ENCODE assay signal across 1 cellular context in genomic region chr5:119070828-119071572, GRCh38.
TF ChIP-seq lines count a peak whose summit lies in the region.

TSS of gene DMXL1 (plus strand) at chr5:119071087. CDS start at chr5:119071570, 483 bp downstream.

TF ChIP-seq in HepG2, 621 proteins besides CTCF, POLR2A, EP300 and RAD21 (continued from another document and continues in another):
- TF ChIP-seq ZBTB4 (CRISPR knock-in tag; IDR thresholded peaks at IDR 0.05; ENCODE audit: borderline replicate concordance) (0 out of 2 replicates have a peak, but pooled peaks have one; percentile 19), THYN1 (CRISPR knock-in tag; IDR thresholded peaks at IDR 0.05; ENCODE audit: borderline replicate concordance, low read depth) (no peak), ZNF205 (CRISPR knock-in tag; IDR thresholded peaks at IDR 0.05) (no peak; the same call in 1 of the 2 replicates), MYNN (CRISPR knock-in tag; IDR thresholded peaks at IDR 0.05; ENCODE audit: low read depth) (no peak), HBP1 (CRISPR knock-in tag; IDR thresholded peaks at IDR 0.05; ENCODE audit: low read depth) (peak; percentile 21; the same call in 1 of the 2 replicates), ZSCAN30 (CRISPR knock-in tag; IDR thresholded peaks at IDR 0.05) (no peak), ZNF589 (CRISPR knock-in tag; conservative IDR thresholded peaks at IDR 0.05) (no peak), ZNF816 (CRISPR knock-in tag; IDR thresholded peaks at IDR 0.05; ENCODE audit: borderline replicate concordance) (peak; percentile 71; the same call in 1 of the 2 replicates), FOXA3 (CRISPR knock-in tag; IDR thresholded peaks at IDR 0.05) (no peak; the same call in 1 of the 2 replicates), ZMAT3 (CRISPR knock-in tag; conservative IDR thresholded peaks at IDR 0.05) (no peak; the same call in 1 of the 2 replicates), POGK (CRISPR knock-in tag; conservative IDR thresholded peaks at IDR 0.05) (peak; percentile 57; the same call in 1 of the 2 replicates), ZNF263 (CRISPR knock-in tag; IDR thresholded peaks at IDR 0.05) (peak; percentile 16; the same call in 1 of the 2 replicates), SRSF1 (optimal IDR thresholded peaks at IDR 0.05; ENCODE audit: low read depth, low read length) (peak; percentile 73), ZBTB3 (CRISPR knock-in tag; IDR thresholded peaks at IDR 0.05; ENCODE audit: borderline replicate concordance, low read depth) (peak; percentile 77; the same call in 1 of the 2 replicates), MLX (CRISPR knock-in tag; IDR thresholded peaks at IDR 0.05) (no peak), AHR (CRISPR knock-in tag; IDR thresholded peaks at IDR 0.05) (peak; percentile 63; the same call in 1 of the 2 replicates), BCL3 (CRISPR knock-in tag; IDR thresholded peaks at IDR 0.05) (0 out of 2 replicates have a peak, but pooled peaks have one; percentile 28), PAXIP1 (CRISPR knock-in tag; conservative IDR thresholded peaks at IDR 0.05) (peak; percentile 64), ZNF790 (CRISPR knock-in tag; IDR thresholded peaks at IDR 0.05; ENCODE audit: borderline replicate concordance) (0 out of 2 replicates have a peak, but pooled peaks have one; percentile 56), BCL6 (CRISPR knock-in tag; IDR thresholded peaks at IDR 0.05) (no peak), ZNF724P (CRISPR knock-in tag; IDR thresholded peaks at IDR 0.05; ENCODE audit: borderline replicate concordance) (peak; percentile 90), ATF5 (CRISPR knock-in tag; IDR thresholded peaks at IDR 0.05; ENCODE audit: low read depth) (no peak), SMAD3 (CRISPR knock-in tag; IDR thresholded peaks at IDR 0.05) (no peak), ZFP36L2 (CRISPR knock-in tag; IDR thresholded peaks at IDR 0.05) (no peak), MXD1 (CRISPR knock-in tag; IDR thresholded peaks at IDR 0.05) (peak; percentile 29; the same call in 1 of the 2 replicates), ZNF556 (CRISPR knock-in tag; IDR thresholded peaks at IDR 0.05; ENCODE audit: borderline replicate concordance) (peak; percentile 68; the same call in 1 of the 2 replicates), CHD4 (IDR thresholded peaks at IDR 0.05; ENCODE audit: borderline replicate concordance, low read length) (no peak), ZNF616 (CRISPR knock-in tag; IDR thresholded peaks at IDR 0.05; ENCODE audit: low read depth) (no peak), PHB2 (IDR thresholded peaks at IDR 0.05; ENCODE audit: partially characterized antibody) (no peak), ATF4 (CRISPR knock-in tag; IDR thresholded peaks at IDR 0.05) (no peak), HNRNPUL1 (IDR thresholded peaks at IDR 0.05; ENCODE audit: low read depth, low read length) (no peak), ZNF674 (CRISPR knock-in tag; IDR thresholded peaks at IDR 0.05; ENCODE audit: low read depth) (no peak), ZBTB46 (CRISPR knock-in tag; IDR thresholded peaks at IDR 0.05; ENCODE audit: borderline replicate concordance) (no peak), ZNF546 (CRISPR knock-in tag; conservative IDR thresholded peaks at IDR 0.05) (peak; percentile 80; the same call in 1 of the 2 replicates), XRCC5 (optimal IDR thresholded peaks at IDR 0.05; ENCODE audit: low read length) (no peak), KDM2A (CRISPR knock-in tag; IDR thresholded peaks at IDR 0.05; ENCODE audit: borderline replicate concordance, low read depth) (peak; percentile 76), KLF6 (CRISPR knock-in tag; IDR thresholded peaks at IDR 0.05) (peak; percentile 21; the same call in 1 of the 2 replicates), ZNF235 (CRISPR knock-in tag; IDR thresholded peaks at IDR 0.05; ENCODE audit: borderline replicate concordance) (no peak), TGIF2 (CRISPR knock-in tag; IDR thresholded peaks at IDR 0.05) (peak; percentile 68; the same call in 1 of the 2 replicates), ARNTL (CRISPR knock-in tag; IDR thresholded peaks at IDR 0.05) (peak; percentile 64; the same call in 1 of the 2 replicates), ZNF33A (CRISPR knock-in tag; IDR thresholded peaks at IDR 0.05; ENCODE audit: borderline replicate concordance) (no peak), ZNF121 (CRISPR knock-in tag; IDR thresholded peaks at IDR 0.05) (no peak), ASH2L (IDR thresholded peaks at IDR 0.05; ENCODE audit: insufficient read length, low read depth, low read length) (peak; percentile 88), SPEN (CRISPR knock-in tag; IDR thresholded peaks at IDR 0.05; ENCODE audit: low read depth) (no peak; the same call in none of the 2 replicates), ZNF260 (CRISPR knock-in tag; IDR thresholded peaks at IDR 0.05; ENCODE audit: borderline replicate concordance, low read depth) (no peak), E2F2 (CRISPR knock-in tag; IDR thresholded peaks at IDR 0.05; ENCODE audit: borderline replicate concordance) (no peak), ZNF329 (CRISPR knock-in tag; IDR thresholded peaks at IDR 0.05; ENCODE audit: low read depth) (peak; percentile 87), SCMH1 (CRISPR knock-in tag; IDR thresholded peaks at IDR 0.05; ENCODE audit: borderline replicate concordance) (no peak), SIX4 (CRISPR knock-in tag; IDR thresholded peaks at IDR 0.05) (no peak; the same call in 1 of the 2 replicates)
